In genomic region chr1:24900985-24901781, GRCh38 we compare ENCODE assay signal across 15 cellular contexts. TPM values are rescaled to one million over a fixed set of nuclear protein-coding genes. Genes with fewer than 3 reads are reported as not detected.
DNase-seq lines count a peak whose midpoint lies in the region; ATAC-seq and TF ChIP-seq lines count a peak whose summit lies in the region.
"Had no signal": no experiment of that assay in that cellular context is flagged by ENCODE, and none has a peak within 500 bp of the region (broad histone marks: within the 10 kb centered on the region; RNA-seq: fewer than 3 reads in every experiment).

No MANE protein-coding gene starts in this region.

- H3K4me3 Mint-ChIP-seq in T-helper 2 cell treated with Interferon-gamma antibody and Interleukin-4, amounts not matched to agents 5 μg/mL and 100 μg/mL, for 36 hours = no peak overlapping the region
- peak overlapping the region; percentile 25 to 39 for H3K4me3 Mint-ChIP-seq in stimulated activated naive B cell treated with anti-CD40 and anti-IgM and Interleukin-4, amounts not matched to agents 10 μg/mL and 1 μg/mL and 100 μg/mL, for 72 hours

- H3K4me3 ChIP-seq in NB4 (ENCODE audit: low read depth, low read length) = no peak overlapping the region
- H3K4me3 ChIP-seq: mucosa of descending colon, psoas muscle, testis had no signal

- peaks cover 13% of the 10 kb centered on the region for H3K4me1 Mint-ChIP-seq in T-helper 2 cell treated with Interferon-gamma antibody and Interleukin-4, amounts not matched to agents 5 μg/mL and 100 μg/mL, for 36 hours (ENCODE audit: low read depth)
- H3K4me1 Mint-ChIP-seq in stimulated activated naive B cell treated with anti-CD40 and anti-IgM and Interleukin-4, amounts not matched to agents 10 μg/mL and 1 μg/mL and 100 μg/mL, for 72 hours = peaks cover 53 to 69% of the 10 kb centered on the region in 2 donors

- ATAC-seq in activated naive CD4-positive, alpha-beta T cell treated with anti-CD3 and anti-CD28 coated beads, Interleukin-2, amount 50 U/mL, for 72 hours = peak in 1 of 2 donors; percentile 1
- ATAC-seq in stimulated activated naive B cell treated with anti-CD40 and anti-IgM and Interleukin-4, amounts not matched to agents 10 μg/mL and 1 μg/mL and 100 μg/mL, for 72 hours (replicated peaks) = peak; percentile 3 to 22
- ATAC-seq: mucosa of descending colon, psoas muscle had no signal

- no peaks in the 10 kb centered on the region for H3K9me3 Mint-ChIP-seq in T-helper 2 cell treated with Interferon-gamma antibody and Interleukin-4, amounts not matched to agents 5 μg/mL and 100 μg/mL, for 36 hours
- no peaks in the 10 kb centered on the region for H3K9me3 Mint-ChIP-seq in activated naive CD4-positive, alpha-beta T cell treated with anti-CD3 and anti-CD28 coated beads, Interleukin-2, amount 50 U/mL, for 72 hours
- no peaks in the 10 kb centered on the region for H3K9me3 Mint-ChIP-seq in stimulated activated naive B cell treated with anti-CD40 and anti-IgM and Interleukin-4, amounts not matched to agents 10 μg/mL and 1 μg/mL and 100 μg/mL, for 72 hours

- no peak for DNase-seq in T-helper 2 cell treated with Interferon-gamma antibody and Interleukin-4, amounts not matched to agents 5 μg/mL and 100 μg/mL, for 36 hours (ENCODE audit: low spot score)
- DNase-seq in T-helper 2 cell (no peak), NB4 (ENCODE audit: low read depth) (no peak), midbrain (lab: John Stamatoyannopoulos, UW) (no peak), retina (no peak), cerebellar cortex (ENCODE audit: low spot score) (no peak)
- no peak for DNase-seq in activated naive CD4-positive, alpha-beta T cell treated with anti-CD3 and anti-CD28 coated beads, Interleukin-2, amount 50 U/mL, for 72 hours (ENCODE audit: low spot score in 2 of 2)
- no peak for DNase-seq in stimulated activated naive B cell treated with anti-CD40 and anti-IgM and Interleukin-4, amounts not matched to agents 10 μg/mL and 1 μg/mL and 100 μg/mL, for 72 hours
- DNase-seq: NCI-H524 treated with DMSO at 0.1 percent for 48 hours, psoas muscle, SIG-M5, testis, WERI-Rb-1 had no signal

- H3K27ac Mint-ChIP-seq in T-helper 2 cell treated with Interferon-gamma antibody and Interleukin-4, amounts not matched to agents 5 μg/mL and 100 μg/mL, for 36 hours = peak overlapping the region; percentile 17
- H3K27ac Mint-ChIP-seq in activated naive CD4-positive, alpha-beta T cell treated with anti-CD3 and anti-CD28 coated beads, Interleukin-2, amount 50 U/mL, for 72 hours = peak overlapping the region; percentile 68 to 93
- H3K27ac Mint-ChIP-seq in stimulated activated naive B cell treated with anti-CD40 and anti-IgM and Interleukin-4, amounts not matched to agents 10 μg/mL and 1 μg/mL and 100 μg/mL, for 72 hours = peak overlapping the region; percentile 93

- TF ChIP-seq CTCF in NB4 (IDR thresholded peaks at IDR 0.05; ENCODE audit: low read depth, low read length) = no peak

- no peaks in the 10 kb centered on the region for H3K27me3 Mint-ChIP-seq in T-helper 2 cell treated with Interferon-gamma antibody and Interleukin-4, amounts not matched to agents 5 μg/mL and 100 μg/mL, for 36 hours (ENCODE audit: low read depth)
- no peaks in the 10 kb centered on the region for H3K27me3 Mint-ChIP-seq in stimulated activated naive B cell treated with anti-CD40 and anti-IgM and Interleukin-4, amounts not matched to agents 10 μg/mL and 1 μg/mL and 100 μg/mL, for 72 hours

- H3K36me3 Mint-ChIP-seq in T-helper 2 cell treated with Interferon-gamma antibody and Interleukin-4, amounts not matched to agents 5 μg/mL and 100 μg/mL, for 36 hours (ENCODE audit: low read depth) = peaks cover 32% of the 10 kb centered on the region
- no peaks in the 10 kb centered on the region for H3K36me3 Mint-ChIP-seq in activated naive CD4-positive, alpha-beta T cell treated with anti-CD3 and anti-CD28 coated beads, Interleukin-2, amount 50 U/mL, for 72 hours
- H3K36me3 Mint-ChIP-seq in stimulated activated naive B cell treated with anti-CD40 and anti-IgM and Interleukin-4, amounts not matched to agents 10 μg/mL and 1 μg/mL and 100 μg/mL, for 72 hours = peaks cover 40 to 67% of the 10 kb centered on the region in 2 donors

- peak; percentile 13 for TF ChIP-seq POLR2A in NB4 (IDR thresholded peaks at IDR 0.05; ENCODE audit: extremely low read depth, insufficient read length)

RNA-seq across cellular contexts. Expression of gene RUNX3, which starts 28.9 kb away (rescaled TPM):
- total RNA-seq in activated naive CD4-positive, alpha-beta T cell treated with anti-CD3 and anti-CD28 coated beads, Interleukin-2, amount 50 U/mL, for 72 hours = 100 to 1,000 TPM; 119 to 136 TPM
- total RNA-seq: A172 had no signal

Comparison
In these comparisons a context has a peak if more than half of its experiments do, and no peak if none do; other contexts are left out.
1. H3K27ac Mint-ChIP-seq: peak in every context shown above with its lines; median percentile 93 in stimulated activated naive B cell treated with anti-CD40 and anti-IgM and Interleukin-4, amounts not matched to agents 10 μg/mL and 1 μg/mL and 100 μg/mL, for 72 hours; 80 in activated naive CD4-positive, alpha-beta T cell treated with anti-CD3 and anti-CD28 coated beads, Interleukin-2, amount 50 U/mL, for 72 hours; 17 in T-helper 2 cell treated with Interferon-gamma antibody and Interleukin-4, amounts not matched to agents 5 μg/mL and 100 μg/mL, for 36 hours.